25 cellular contexts compared by ENCODE assay signal in genomic region chr3:43627360-43627759, GRCh38. TPM values are rescaled to one million over a fixed set of nuclear protein-coding genes. Genes with fewer than 3 reads are reported as not detected.
DNase-seq lines count a peak whose midpoint lies in the region; ATAC-seq and TF ChIP-seq lines count a peak whose summit lies in the region.
"Had no signal": no experiment of that assay in that cellular context is flagged by ENCODE, and none has a peak within 500 bp of the region (broad histone marks: within the 10 kb centered on the region; RNA-seq: fewer than 3 reads in every experiment).

No MANE protein-coding gene starts in this region.

- H3K4me3 Mint-ChIP-seq in activated CD4-positive, alpha-beta memory T cell treated with anti-CD3 and anti-CD28 coated beads for 36 hours, result no peak overlapping the region
- no peak overlapping the region for H3K4me3 Mint-ChIP-seq in stimulated activated effector memory CD8-positive, alpha-beta T cell treated with anti-CD3 and anti-CD28 coated beads, Interleukin-12 subunit alpha, Interleukin-12 subunit beta, amount 100 ng/mL, for 72 hours
- H3K4me3 Mint-ChIP-seq in Caco-2 (ENCODE audit: unreplicated experiment), result no peak overlapping the region
- H3K4me3 Mint-ChIP-seq: nephron progenitor cell had no signal

- H3K4me3 ChIP-seq in Caco-2 (ENCODE audit: low read depth, low read length) (no peak overlapping the region), brain microvascular endothelial cell (ENCODE audit: low read depth, low read length) (no peak overlapping the region)
- H3K4me3 ChIP-seq: upper lobe of left lung had no signal

- in situ Hi-C loops in brain microvascular endothelial cell (cut with HindIII; ENCODE audit: low pct_ligation_motif_present, low sequenced_read_pairs), result no loop called here

- POLR2A ChIA-PET in activated CD4-positive, alpha-beta memory T cell treated with anti-CD3 and anti-CD28 coated beads for 36 hours (lab: Charles Lee), result no interaction called here
- POLR2A ChIA-PET in Caco-2 (lab: Charles Lee), result no interaction called here

- H3K9me3 ChIP-seq in Caco-2, result no peaks in the 10 kb centered on the region
- H3K9me3 ChIP-seq: upper lobe of left lung had no signal

- TF ChIP-seq CTCF in Caco-2 (IDR thresholded peaks at IDR 0.05; ENCODE audit: insufficient read depth in 1 of 2, low read depth in 1 of 2, low read length in 1 of 2, severe bottlenecking in 1 of 2, unreplicated experiment in 1 of 2) (no peak), brain microvascular endothelial cell (IDR thresholded peaks at IDR 0.05; ENCODE audit: low read depth, low read length, missing control alignments) (no peak)

- BruUV-seq in Caco-2 (replicated peaks; lab: Mats Ljungman, UMichigan), result no TSS peak

- no peak overlapping the region for H3K27ac Mint-ChIP-seq in activated CD4-positive, alpha-beta memory T cell treated with anti-CD3 and anti-CD28 coated beads for 36 hours
- H3K27ac Mint-ChIP-seq in stimulated activated effector memory CD8-positive, alpha-beta T cell treated with anti-CD3 and anti-CD28 coated beads, Interleukin-12 subunit alpha, Interleukin-12 subunit beta, amount 100 ng/mL, for 72 hours, result no peak overlapping the region
- no peak overlapping the region for H3K27ac Mint-ChIP-seq in Caco-2 (ENCODE audit: unreplicated experiment)
- H3K27ac Mint-ChIP-seq: CD4-positive, CD25-positive, alpha-beta regulatory T cell; nephron progenitor cell had no signal

- H3K27ac ChIP-seq in brain microvascular endothelial cell, result no peak overlapping the region
- H3K27ac ChIP-seq: upper lobe of left lung had no signal

- ATAC-seq in HG02642 (IDR thresholded peaks at IDR 0.05; ENCODE audit: poor library complexity, unreplicated experiment) (peak; percentile 40), HG03571 (IDR thresholded peaks at IDR 0.05; ENCODE audit: unreplicated experiment) (no peak)
- peak; percentile 89 for ATAC-seq in stimulated activated effector memory CD8-positive, alpha-beta T cell treated with anti-CD3 and anti-CD28 coated beads, Interleukin-12 subunit alpha, Interleukin-12 subunit beta, amount 100 ng/mL, for 72 hours
- ATAC-seq: left ventricle myocardium superior, PC-3 had no signal

- peaks cover 10% of the 10 kb centered on the region for H3K27me3 Mint-ChIP-seq in activated CD4-positive, alpha-beta memory T cell treated with anti-CD3 and anti-CD28 coated beads for 36 hours
- no peaks in the 10 kb centered on the region for H3K27me3 Mint-ChIP-seq in Caco-2 (ENCODE audit: insufficient read depth, unreplicated experiment)

- CTCF ChIA-PET in activated CD4-positive, alpha-beta memory T cell treated with anti-CD3 and anti-CD28 coated beads for 36 hours (lab: Charles Lee), result no interaction called here
- CTCF ChIA-PET in Caco-2 (lab: Charles Lee), result no interaction called here

- H3K36me3 ChIP-seq in Caco-2 (ENCODE audit: control insufficient read depth, insufficient read depth, low read length), result no peaks in the 10 kb centered on the region
- H3K36me3 ChIP-seq in brain microvascular endothelial cell (replicated peaks), result no peaks in the 10 kb centered on the region
- H3K36me3 ChIP-seq: upper lobe of left lung had no signal

- H3K36me3 Mint-ChIP-seq in activated CD4-positive, alpha-beta memory T cell treated with anti-CD3 and anti-CD28 coated beads for 36 hours, result no peaks in the 10 kb centered on the region
- peaks cover 5% of the 10 kb centered on the region for H3K36me3 Mint-ChIP-seq in stimulated activated effector memory CD8-positive, alpha-beta T cell treated with anti-CD3 and anti-CD28 coated beads, Interleukin-12 subunit alpha, Interleukin-12 subunit beta, amount 100 ng/mL, for 72 hours
- no peaks in the 10 kb centered on the region for H3K36me3 Mint-ChIP-seq in Caco-2 (ENCODE audit: insufficient read depth, unreplicated experiment)

- no peaks in the 10 kb centered on the region for H3K27me3 ChIP-seq in Caco-2 (replicated peaks; ENCODE audit: control insufficient read depth, insufficient read depth, low read length)
- H3K27me3 ChIP-seq in brain microvascular endothelial cell (replicated peaks), result no peaks in the 10 kb centered on the region
- H3K27me3 ChIP-seq: upper lobe of left lung had no signal

- H3K9me3 Mint-ChIP-seq in activated CD4-positive, alpha-beta memory T cell treated with anti-CD3 and anti-CD28 coated beads for 36 hours, result peaks cover 7% of the 10 kb centered on the region
- no peaks in the 10 kb centered on the region for H3K9me3 Mint-ChIP-seq in stimulated activated effector memory CD8-positive, alpha-beta T cell treated with anti-CD3 and anti-CD28 coated beads, Interleukin-12 subunit alpha, Interleukin-12 subunit beta, amount 100 ng/mL, for 72 hours
- no peaks in the 10 kb centered on the region for H3K9me3 Mint-ChIP-seq in Caco-2 (ENCODE audit: unreplicated experiment)

- intact Hi-C loops in activated CD4-positive, alpha-beta memory T cell treated with anti-CD3 and anti-CD28 coated beads for 36 hours (cut with micrococcal nuclease), result loop anchor here (10.0 kb wide), 1 partner anchor 343 kb away; the partner anchor contains the start of gene SNRK
- intact Hi-C loops in Caco-2 (cut with micrococcal nuclease; ENCODE audit: unreplicated experiment), result loop anchor here (10.0 kb wide), 1 partner anchor 127 kb away; no protein-coding TSS in a partner anchor

- peaks cover 23% of the 10 kb centered on the region for H3K4me1 Mint-ChIP-seq in activated CD4-positive, alpha-beta memory T cell treated with anti-CD3 and anti-CD28 coated beads for 36 hours (ENCODE audit: low read depth)
- H3K4me1 Mint-ChIP-seq in stimulated activated effector memory CD8-positive, alpha-beta T cell treated with anti-CD3 and anti-CD28 coated beads, Interleukin-12 subunit alpha, Interleukin-12 subunit beta, amount 100 ng/mL, for 72 hours, result peaks cover 24% of the 10 kb centered on the region
- no peaks in the 10 kb centered on the region for H3K4me1 Mint-ChIP-seq in Caco-2 (ENCODE audit: low read depth, unreplicated experiment)

- peak; percentile 14 for DNase-seq in stimulated activated CD4-positive, alpha-beta T cell treated with anti-CD3 and anti-CD28 coated beads, Interleukin-15, amount 100 ng/mL, for 24 hours
- no peak for DNase-seq in stimulated activated CD4-positive, alpha-beta T cell treated with anti-CD3 and anti-CD28 coated beads, Interleukin-12 subunit alpha, Interleukin-12 subunit beta, amount 100 ng/mL, for 4 hours
- peak; percentile 22 for DNase-seq in activated CD4-positive, alpha-beta memory T cell treated with anti-CD3 and anti-CD28 coated beads for 36 hours
- DNase-seq in stimulated activated effector memory CD8-positive, alpha-beta T cell treated with anti-CD3 and anti-CD28 coated beads, Interleukin-12 subunit alpha, Interleukin-12 subunit beta, amount 100 ng/mL, for 72 hours (ENCODE audit: low spot score in 2 of 2), result no peak
- no peak for DNase-seq in Caco-2
- DNase-seq in brain microvascular endothelial cell, result no peak
- DNase-seq: activated effector memory CD4-positive, alpha-beta T cell treated with Interleukin-2 at 50 U/mL for 16 hours; DMS53; effector CD4-positive, alpha-beta T cell; foreskin melanocyte; GOT3; hippocampal formation; KG1; left ventricle myocardium superior; NCI-H1930; NCI-H226; NCI-H774; nephron progenitor cell; PC-3; SHP77; SW 1271; upper lobe of left lung had no signal

- no peaks in the 10 kb centered on the region for H3K4me1 ChIP-seq in Caco-2

RNA-seq across cellular contexts. Expression of gene ANO10, which starts 5.5 kb away (rescaled TPM):
- total RNA-seq in activated CD4-positive, alpha-beta memory T cell treated with anti-CD3 and anti-CD28 coated beads for 36 hours, result 1 to 10 TPM; 8.4 to 8.5 TPM
- 24.1 and 27.6 TPM in 2 replicates for total RNA-seq in Caco-2 (2022)

Comparison
In these comparisons a context has a peak if more than half of its experiments do, and no peak if none do; other contexts are left out.
1. DNase-seq: peak in stimulated activated CD4-positive, alpha-beta T cell treated with anti-CD3 and anti-CD28 coated beads, Interleukin-15, amount 100 ng/mL, for 24 hours (single experiment) and activated CD4-positive, alpha-beta memory T cell treated with anti-CD3 and anti-CD28 coated beads for 36 hours (single experiment); none in stimulated activated CD4-positive, alpha-beta T cell treated with anti-CD3 and anti-CD28 coated beads, Interleukin-12 subunit alpha, Interleukin-12 subunit beta, amount 100 ng/mL, for 4 hours (single experiment), stimulated activated effector memory CD8-positive, alpha-beta T cell treated with anti-CD3 and anti-CD28 coated beads, Interleukin-12 subunit alpha, Interleukin-12 subunit beta, amount 100 ng/mL, for 72 hours (0 of 2), Caco-2 (0 of 2) and brain microvascular endothelial cell (single experiment).